Comparison of ENCODE assay signal across 8 cellular contexts in the genomic region with DNA sequence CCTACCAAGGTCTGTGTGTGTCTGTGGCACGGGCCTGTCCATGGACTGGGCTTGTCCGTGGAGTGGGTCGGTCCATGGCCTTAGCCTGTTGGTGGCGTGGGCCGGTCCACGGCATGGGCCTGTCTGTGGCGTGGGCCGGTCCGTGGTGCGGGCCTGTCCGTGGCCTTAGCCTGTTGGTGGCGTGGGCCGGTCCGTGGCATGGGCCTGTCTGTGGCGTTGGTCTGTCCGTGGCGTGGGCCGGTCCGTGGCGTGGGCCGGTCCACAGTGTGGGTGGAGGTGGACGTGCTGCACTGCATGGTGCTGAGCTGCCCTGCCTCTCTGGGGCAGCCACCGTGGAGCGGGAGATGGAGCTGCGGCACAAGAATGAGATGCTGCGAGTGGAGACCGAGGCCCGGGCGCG. TPM values are rescaled to one million over a fixed set of nuclear protein-coding genes. Genes with fewer than 3 reads are reported as not detected.
DNase-seq lines count a peak whose midpoint lies in the region; ATAC-seq, FAIRE-seq and TF ChIP-seq lines count a peak whose summit lies in the region.
"Not testable (repeated sequence)": the region's sequence is repeated elsewhere in the genome, so short reads cannot be mapped to it uniquely, and the experiment has no call there.
"Had no signal": no experiment of that assay in that cellular context is flagged by ENCODE, and none has a peak within 500 bp of the region (broad histone marks: within the 10 kb centered on the region; RNA-seq: fewer than 3 reads in every experiment).

No MANE protein-coding gene starts in this region.

- not testable (repeated sequence) for H3K4me1 Mint-ChIP-seq in GM23338

- not testable (repeated sequence) for H3K9me3 ChIP-seq in HepG2 (ENCODE audit: low read length); aorta (ENCODE audit: control insufficient read depth, low read length)

- not testable (repeated sequence) for H3K27ac Mint-ChIP-seq in GM23338

- H3K79me2 ChIP-seq in GM23338 (replicated peaks; ENCODE audit: insufficient read depth); HepG2 (ENCODE audit: insufficient read depth, low read length): not testable (repeated sequence)

- intact Hi-C loops in HepG2 (cut with micrococcal nuclease; ENCODE audit: unreplicated experiment); aorta (cut with DNase I): not testable (repeated sequence)

- in situ Hi-C loops in HepG2 (cut with HindIII; ENCODE audit: extremely low pct_ligation_motif_present, low pct_unique_long_range_greater_than_20kb) = not testable (repeated sequence)

- ATAC-seq in GM23338, HepG2: not testable (repeated sequence)
- ATAC-seq in esophagus mucosa (peak; percentile 11), aorta (ENCODE audit: low FRiP score) (peak; percentile 53)

- not testable (repeated sequence) for H4K20me1 ChIP-seq in GM23338 (replicated peaks; ENCODE audit: insufficient read depth); HepG2 (ENCODE audit: insufficient read depth, low read length)

- not testable (repeated sequence) for TF ChIP-seq POLR2A in HepG2 (IDR thresholded peaks at IDR 0.05; ENCODE audit: insufficient read depth in 1 of 2, low read depth in 2 of 2, low read length in 2 of 2)

- not testable (repeated sequence) for DNase-seq in GM23338 (ENCODE audit: low spot score); HepG2 (ENCODE audit: low spot score); aorta

- not testable (repeated sequence) for BruUV-seq in HepG2 (replicated peaks; lab: Mats Ljungman, UMichigan)

- H3K27me3 ChIP-seq in GM23338 (ENCODE audit: insufficient read depth); HepG2 (ENCODE audit: control insufficient read depth in 1 of 2, insufficient read depth in 2 of 2, low read length in 2 of 2); aorta (ENCODE audit: control insufficient read depth in 1 of 2, insufficient read depth in 2 of 2, low read length in 1 of 2): not testable (repeated sequence)

- FAIRE-seq in HepG2 (lab: Jason Lieb, UNC) = not testable (repeated sequence)

- H3K36me3 Mint-ChIP-seq in GM23338 (ENCODE audit: low read depth) = peaks cover 64% of the 10 kb centered on the region

- TF ChIP-seq RAD21 in HepG2 (CRISPR knock-in tag; IDR thresholded peaks at IDR 0.05) = not testable (repeated sequence)

- not testable (repeated sequence) for H2AFZ ChIP-seq in GM23338; HepG2 (ENCODE audit: low read length)

- not testable (repeated sequence) for H3K9me2 ChIP-seq in GM23338 (ENCODE audit: insufficient read depth)

- CTCF ChIA-PET in HepG2 (lab: Yijun Ruan, JAX; ENCODE audit: low intra/inter-chr PET ratio, low total read pairs) = not testable (repeated sequence)

- not testable (repeated sequence) for H3K27ac ChIP-seq in GM23338 (ENCODE audit: low read depth); HepG2 (ENCODE audit: extremely low read length, insufficient read depth, low read length); aorta (ENCODE audit: low read depth in 1 of 2, low read length in 2 of 2)

- not testable (repeated sequence) for H3K27me3 Mint-ChIP-seq in GM23338 (ENCODE audit: insufficient read depth, low read depth, poor library complexity)

- H3K4me1 ChIP-seq in GM23338 (ENCODE audit: insufficient read depth); HepG2 (ENCODE audit: insufficient read depth, low read length); aorta (ENCODE audit: control insufficient read depth in 1 of 2, insufficient read depth in 2 of 2, low read length in 2 of 2): not testable (repeated sequence)

- not testable (repeated sequence) for H3K9me3 Mint-ChIP-seq in GM23338

- not testable (repeated sequence) for H3K9ac ChIP-seq in HepG2 (ENCODE audit: insufficient read depth, low read depth, low read length)

- not testable (repeated sequence) for H3F3A ChIP-seq in GM23338 (replicated peaks; ENCODE audit: low read depth)

- 98% methylated on average over 28 of the region's 30 CpGs for WGBS in HepG2 (ENCODE audit: low lambda C conversion rate)
- WGBS in aorta, 2 donors = 97 to 98% methylated on average over 18 to 30 of the region's 30 CpGs

- not testable (repeated sequence) for TF ChIP-seq CTCF in GM23338 (conservative IDR thresholded peaks at IDR 0.05; ENCODE audit: low read depth in 2 of 2); HepG2 (CRISPR knock-in tag; IDR thresholded peaks at IDR 0.05)

- TF ChIP-seq EP300 in HepG2 (IDR thresholded peaks at IDR 0.05; ENCODE audit: low read depth in 2 of 2, low read length in 2 of 2); HepG2 (CRISPR knock-in tag; IDR thresholded peaks at IDR 0.05; ENCODE audit: borderline replicate concordance): not testable (repeated sequence)

- POLR2A ChIA-PET in HepG2 (lab: Yijun Ruan, JAX) = not testable (repeated sequence)

- H3K4me3 ChIP-seq in GM23338; HepG2 (replicated peaks in 1 of 3; ENCODE audit: insufficient read depth in 1 of 3, low read depth in 2 of 3, low read length in 3 of 3); aorta (ENCODE audit: low read length in 2 of 2): not testable (repeated sequence)

- H3K4me2 ChIP-seq in GM23338; HepG2 (ENCODE audit: low read depth, low read length): not testable (repeated sequence)

- H3K4me3 Mint-ChIP-seq in GM23338 = not testable (repeated sequence)

- not testable (repeated sequence) for H3K36me3 ChIP-seq in GM23338 (ENCODE audit: insufficient read depth); aorta (ENCODE audit: control insufficient read depth in 1 of 2, insufficient read depth in 2 of 2, low read length in 1 of 2)
- H3K36me3 ChIP-seq in HepG2 (replicated peaks in 1 of 2; ENCODE audit: control insufficient read depth in 1 of 2, insufficient read depth in 2 of 2, low read length in 2 of 2) = peaks cover 26 to 48% of the 10 kb centered on the region in 2 experiments

RNA-seq across cellular contexts. Expression of a gene that starts 10.2 kb away (rescaled TPM):
- total RNA-seq in GM23338 (2014; rRNA removed; shearing (Covaris generic)) = 61.4 and 63.4 TPM in 2 replicates
- polyA plus RNA-seq in GM23338 (2016; fragmentation: Nextera tagmentation; extraction: Ambion mirVana) (32.3 and 37.8 TPM in 2 replicates), HepG2 (2011; rRNA removed) (9.6 and 15.4 TPM in 2 replicates), aorta (10 to 100 TPM in 1 of 2 donors, 1 to 10 TPM in 1; 6.1 to 44.8 TPM)
- total RNA-seq in esophagus mucosa (13.7 TPM), HepG2 (2016; rRNA removed; fragmentation: Illumina TruSeq; extraction: Trizol) (21.1 and 31.1 TPM in 2 replicates), aorta (10 to 100 TPM in 1 of 2 donors, 1 to 10 TPM in 1; 8.1 to 21.5 TPM)
- 26.1 and 27.7 TPM in 2 replicates for total RNA-seq in HepG2 (2016; cell fraction: cytosol; rRNA removed; fragmentation: Illumina TruSeq; extraction: Trizol; ENCODE audit: low read depth)
- 19.1 and 31.9 TPM in 2 replicates for total RNA-seq in HepG2 (2016; cell fraction: insoluble cytoplasmic fraction; rRNA removed; fragmentation: Illumina TruSeq; extraction: Trizol)
- 24.8 and 25.7 TPM in 2 replicates for total RNA-seq in HepG2 (2016; cell fraction: membrane; rRNA removed; fragmentation: Illumina TruSeq; extraction: Trizol)
- total RNA-seq in HepG2 (2016; cell fraction: nucleus; rRNA removed; fragmentation: Illumina TruSeq; extraction: Trizol) = 28.8 and 34.2 TPM in 2 replicates
- 7.3 and 12.3 TPM in 2 replicates for polyA plus RNA-seq in HepG2 (2011; cell fraction: cytosol; rRNA removed)
- polyA plus RNA-seq in HepG2 (2011; cell fraction: nucleus; rRNA removed) = 82.9 and 84.6 TPM in 2 replicates
- polyA plus RNA-seq in HepG2 (2012) = 9.1 and 14.3 TPM in 2 replicates
- 11.2 and 12.2 TPM in 2 replicates for polyA plus RNA-seq in HepG2 (2016; cell fraction: cytosol; fragmentation: Illumina TruSeq; extraction: Trizol; ENCODE audit: low read depth)
- 22.1 and 23.9 TPM in 2 replicates for polyA plus RNA-seq in HepG2 (2016; cell fraction: insoluble cytoplasmic fraction; fragmentation: Illumina TruSeq; extraction: Trizol; ENCODE audit: low read depth)
- 16.4 and 18.0 TPM in 2 replicates for polyA plus RNA-seq in HepG2 (2016; cell fraction: membrane; fragmentation: Illumina TruSeq; extraction: Trizol; ENCODE audit: low read depth)
- 108 and 128 TPM in 2 replicates for polyA plus RNA-seq in HepG2 (2016; cell fraction: nucleus; fragmentation: Illumina TruSeq; extraction: Trizol; ENCODE audit: insufficient read depth, low read depth)
- 15.4 and 54.9 TPM in 2 replicates for polyA minus RNA-seq in HepG2 (2011; rRNA and poly(A)+ RNA removed; ENCODE audit: low replicate concordance)
- 8.0 and 10.3 TPM in 2 replicates for polyA minus RNA-seq in HepG2 (2011; cell fraction: cytosol; rRNA and poly(A)+ RNA removed)
- polyA minus RNA-seq in HepG2 (2011; cell fraction: nucleus; rRNA and poly(A)+ RNA removed) = 18.0 and 21.1 TPM in 2 replicates

RNA-seq across cellular contexts. Expression of a gene that starts 30.2 kb away (rescaled TPM):
- 71.4 and 80.3 TPM in 2 replicates for total RNA-seq in GM23338 (2014; rRNA removed; shearing (Covaris generic))
- 36.5 and 39.3 TPM in 2 replicates for polyA plus RNA-seq in GM23338 (2016; fragmentation: Nextera tagmentation; extraction: Ambion mirVana)
- 23.2 TPM for total RNA-seq in esophagus mucosa
- 33.4 and 49.0 TPM in 2 replicates for total RNA-seq in HepG2 (2016; rRNA removed; fragmentation: Illumina TruSeq; extraction: Trizol)
- 18.2 and 18.9 TPM in 2 replicates for total RNA-seq in HepG2 (2016; cell fraction: cytosol; rRNA removed; fragmentation: Illumina TruSeq; extraction: Trizol; ENCODE audit: low read depth)
- 27.6 and 52.7 TPM in 2 replicates for total RNA-seq in HepG2 (2016; cell fraction: insoluble cytoplasmic fraction; rRNA removed; fragmentation: Illumina TruSeq; extraction: Trizol)
- 38.0 and 38.8 TPM in 2 replicates for total RNA-seq in HepG2 (2016; cell fraction: membrane; rRNA removed; fragmentation: Illumina TruSeq; extraction: Trizol)
- total RNA-seq in HepG2 (2016; cell fraction: nucleus; rRNA removed; fragmentation: Illumina TruSeq; extraction: Trizol) = 30.1 and 34.5 TPM in 2 replicates
- 10.6 and 15.5 TPM in 2 replicates for polyA plus RNA-seq in HepG2 (2011; rRNA removed)
- 11.1 and 18.2 TPM in 2 replicates for polyA plus RNA-seq in HepG2 (2011; cell fraction: cytosol; rRNA removed)
- polyA plus RNA-seq in HepG2 (2011; cell fraction: nucleus; rRNA removed) = 45.2 and 49.3 TPM in 2 replicates
- polyA plus RNA-seq in HepG2 (2012) = 12.6 and 17.3 TPM in 2 replicates
- polyA plus RNA-seq in HepG2 (2016; cell fraction: cytosol; fragmentation: Illumina TruSeq; extraction: Trizol; ENCODE audit: low read depth) = 19.2 and 20.9 TPM in 2 replicates
- 33.0 and 40.7 TPM in 2 replicates for polyA plus RNA-seq in HepG2 (2016; cell fraction: insoluble cytoplasmic fraction; fragmentation: Illumina TruSeq; extraction: Trizol; ENCODE audit: low read depth)
- 30.9 and 31.4 TPM in 2 replicates for polyA plus RNA-seq in HepG2 (2016; cell fraction: membrane; fragmentation: Illumina TruSeq; extraction: Trizol; ENCODE audit: low read depth)
- 80.5 and 96.5 TPM in 2 replicates for polyA plus RNA-seq in HepG2 (2016; cell fraction: nucleus; fragmentation: Illumina TruSeq; extraction: Trizol; ENCODE audit: insufficient read depth, low read depth)
- polyA minus RNA-seq in HepG2 (2011; rRNA and poly(A)+ RNA removed; ENCODE audit: low replicate concordance) = 21.9 and 37.5 TPM in 2 replicates
- polyA minus RNA-seq in HepG2 (2011; cell fraction: cytosol; rRNA and poly(A)+ RNA removed) = 11.0 and 16.1 TPM in 2 replicates
- polyA minus RNA-seq in HepG2 (2011; cell fraction: nucleus; rRNA and poly(A)+ RNA removed) = 8.6 and 10.7 TPM in 2 replicates
- total RNA-seq in aorta = 10 to 100 TPM; 11.9 to 13.2 TPM
- 10 to 100 TPM in 1 of 2 donors, 1 to 10 TPM in 1; 8.3 to 20.2 TPM for polyA plus RNA-seq in aorta

RNA-seq across cellular contexts. Expression of a gene that starts 32.3 kb away (rescaled TPM):
- total RNA-seq in GM23338 (2014; rRNA removed; shearing (Covaris generic)) = 0.45 and 1.2 TPM in 2 replicates
- 1.1 and 1.3 TPM in 2 replicates for polyA plus RNA-seq in GM23338 (2016; fragmentation: Nextera tagmentation; extraction: Ambion mirVana)
- total RNA-seq in esophagus mucosa = 2.1 TPM
- 3.2 and 4.7 TPM in 2 replicates for total RNA-seq in HepG2 (2016; rRNA removed; fragmentation: Illumina TruSeq; extraction: Trizol)
- 2.4 and 4.7 TPM in 2 replicates for total RNA-seq in HepG2 (2016; cell fraction: cytosol; rRNA removed; fragmentation: Illumina TruSeq; extraction: Trizol; ENCODE audit: low read depth)
- total RNA-seq in HepG2 (2016; cell fraction: insoluble cytoplasmic fraction; rRNA removed; fragmentation: Illumina TruSeq; extraction: Trizol) = 2.7 and 3.3 TPM in 2 replicates
- 5.4 and 8.1 TPM in 2 replicates for total RNA-seq in HepG2 (2016; cell fraction: membrane; rRNA removed; fragmentation: Illumina TruSeq; extraction: Trizol)
- total RNA-seq in HepG2 (2016; cell fraction: nucleus; rRNA removed; fragmentation: Illumina TruSeq; extraction: Trizol) = 1.2 and 2.1 TPM in 2 replicates
- 2.4 and 3.5 TPM in 2 replicates for polyA plus RNA-seq in HepG2 (2011; rRNA removed)
- polyA plus RNA-seq in HepG2 (2011; cell fraction: cytosol; rRNA removed) = 3.5 and 3.6 TPM in 2 replicates
- polyA plus RNA-seq in HepG2 (2011; cell fraction: nucleus; rRNA removed) = 1.7 and 1.9 TPM in 2 replicates
- 3.2 and 4.4 TPM in 2 replicates for polyA plus RNA-seq in HepG2 (2012)
- polyA plus RNA-seq in HepG2 (2016; cell fraction: cytosol; fragmentation: Illumina TruSeq; extraction: Trizol; ENCODE audit: low read depth) = 5.2 and 8.6 TPM in 2 replicates
- 4.6 and 4.8 TPM in 2 replicates for polyA plus RNA-seq in HepG2 (2016; cell fraction: insoluble cytoplasmic fraction; fragmentation: Illumina TruSeq; extraction: Trizol; ENCODE audit: low read depth)
- polyA plus RNA-seq in HepG2 (2016; cell fraction: membrane; fragmentation: Illumina TruSeq; extraction: Trizol; ENCODE audit: low read depth) = 8.3 TPM in 2 replicates
- polyA plus RNA-seq in HepG2 (2016; cell fraction: nucleus; fragmentation: Illumina TruSeq; extraction: Trizol; ENCODE audit: insufficient read depth, low read depth) = 1.5 and 1.9 TPM in 2 replicates
- polyA minus RNA-seq in HepG2 (2011; rRNA and poly(A)+ RNA removed; ENCODE audit: low replicate concordance) = 0.96 TPM in 1 of 2 replicates, not detected in the other
- 0.97 and 2.1 TPM in 2 replicates for polyA minus RNA-seq in HepG2 (2011; cell fraction: cytosol; rRNA and poly(A)+ RNA removed)
- 0.39 and 0.75 TPM in 2 replicates for polyA minus RNA-seq in HepG2 (2011; cell fraction: nucleus; rRNA and poly(A)+ RNA removed)
- total RNA-seq in aorta = 1 to 10 TPM in 1 of 2 donors, under 1 TPM in 1; 0.42 to 5.5 TPM
- polyA plus RNA-seq in aorta = under 1 TPM in 1 of 2 donors, not detected in 1; 0.08 TPM
- total RNA-seq: HT1080, IMR-90 had no signal
- polyA plus RNA-seq: A549, IMR-90 had no signal

RNA-seq across cellular contexts. Expression of a gene that starts 46.3 kb away (rescaled TPM):
- total RNA-seq in GM23338 (2014; rRNA removed; shearing (Covaris generic)) = 21.9 and 31.5 TPM in 2 replicates
- polyA plus RNA-seq in GM23338 (2016; fragmentation: Nextera tagmentation; extraction: Ambion mirVana) (7.2 and 7.9 TPM in 2 replicates), HepG2 (2011; rRNA removed) (40.9 and 61.3 TPM in 2 replicates), aorta (1 to 10 TPM in 1 of 2 donors, under 1 TPM in 1; 0.13 to 4.5 TPM)
- total RNA-seq in esophagus mucosa (29.4 TPM), HepG2 (2016; rRNA removed; fragmentation: Illumina TruSeq; extraction: Trizol) (25.1 and 57.5 TPM in 2 replicates), aorta (10 to 100 TPM; 35.6 to 86.5 TPM)
- 4.5 and 4.7 TPM in 2 replicates for total RNA-seq in HepG2 (2016; cell fraction: cytosol; rRNA removed; fragmentation: Illumina TruSeq; extraction: Trizol; ENCODE audit: low read depth)
- total RNA-seq in HepG2 (2016; cell fraction: insoluble cytoplasmic fraction; rRNA removed; fragmentation: Illumina TruSeq; extraction: Trizol) = 23.6 and 57.6 TPM in 2 replicates
- 12.5 and 16.0 TPM in 2 replicates for total RNA-seq in HepG2 (2016; cell fraction: membrane; rRNA removed; fragmentation: Illumina TruSeq; extraction: Trizol)
- total RNA-seq in HepG2 (2016; cell fraction: nucleus; rRNA removed; fragmentation: Illumina TruSeq; extraction: Trizol) = 51.4 and 68.6 TPM in 2 replicates
- polyA plus RNA-seq in HepG2 (2011; cell fraction: cytosol; rRNA removed) = 31.3 and 57.3 TPM in 2 replicates
- polyA plus RNA-seq in HepG2 (2011; cell fraction: nucleus; rRNA removed) = 80.8 and 81.7 TPM in 2 replicates
- polyA plus RNA-seq in HepG2 (2012) = 28.6 and 31.7 TPM in 2 replicates
- 6.7 and 8.2 TPM in 2 replicates for polyA plus RNA-seq in HepG2 (2016; cell fraction: cytosol; fragmentation: Illumina TruSeq; extraction: Trizol; ENCODE audit: low read depth)
- polyA plus RNA-seq in HepG2 (2016; cell fraction: insoluble cytoplasmic fraction; fragmentation: Illumina TruSeq; extraction: Trizol; ENCODE audit: low read depth) = 32.1 and 34.9 TPM in 2 replicates
- 16.7 and 17.0 TPM in 2 replicates for polyA plus RNA-seq in HepG2 (2016; cell fraction: membrane; fragmentation: Illumina TruSeq; extraction: Trizol; ENCODE audit: low read depth)
- polyA plus RNA-seq in HepG2 (2016; cell fraction: nucleus; fragmentation: Illumina TruSeq; extraction: Trizol; ENCODE audit: insufficient read depth, low read depth) = 140 and 151 TPM in 2 replicates
- 0.05 and 92.8 TPM in 2 replicates for polyA minus RNA-seq in HepG2 (2011; rRNA and poly(A)+ RNA removed; ENCODE audit: low replicate concordance)
- 48.6 and 49.4 TPM in 2 replicates for polyA minus RNA-seq in HepG2 (2011; cell fraction: cytosol; rRNA and poly(A)+ RNA removed)
- polyA minus RNA-seq in HepG2 (2011; cell fraction: nucleus; rRNA and poly(A)+ RNA removed) = 12.6 and 15.8 TPM in 2 replicates
- total RNA-seq: CD4-positive, alpha-beta T cell had no signal

RNA-seq across cellular contexts. Expression of a gene that starts 58.6 kb away (rescaled TPM):
- total RNA-seq in GM23338 (2014; rRNA removed; shearing (Covaris generic)) = 0.74 and 5.1 TPM in 2 replicates
- polyA plus RNA-seq in GM23338 (2016; fragmentation: Nextera tagmentation; extraction: Ambion mirVana) (1.8 and 1.9 TPM in 2 replicates), HepG2 (2011; rRNA removed) (0.17 and 0.21 TPM in 2 replicates), aorta (10 to 100 TPM in 1 of 2 donors, 1 to 10 TPM in 1; 1.1 to 15.1 TPM)
- total RNA-seq in esophagus mucosa (not detected), HepG2 (2016; rRNA removed; fragmentation: Illumina TruSeq; extraction: Trizol) (not detected in 2 replicates), aorta (1 to 10 TPM; 6.2 to 7.8 TPM)
- total RNA-seq in HepG2 (2016; cell fraction: cytosol; rRNA removed; fragmentation: Illumina TruSeq; extraction: Trizol; ENCODE audit: low read depth) = not detected in 2 replicates
- total RNA-seq in HepG2 (2016; cell fraction: insoluble cytoplasmic fraction; rRNA removed; fragmentation: Illumina TruSeq; extraction: Trizol) = not detected in 2 replicates
- total RNA-seq in HepG2 (2016; cell fraction: membrane; rRNA removed; fragmentation: Illumina TruSeq; extraction: Trizol) = not detected in 2 replicates
- not detected in 2 replicates for total RNA-seq in HepG2 (2016; cell fraction: nucleus; rRNA removed; fragmentation: Illumina TruSeq; extraction: Trizol)
- 0.17 TPM in 1 of 2 replicates, not detected in the other for polyA plus RNA-seq in HepG2 (2011; cell fraction: cytosol; rRNA removed)
- polyA plus RNA-seq in HepG2 (2011; cell fraction: nucleus; rRNA removed) = 3.9 and 4.5 TPM in 2 replicates
- polyA plus RNA-seq in HepG2 (2012) = 0.58 and 1.1 TPM in 2 replicates
- not detected in 2 replicates for polyA plus RNA-seq in HepG2 (2016; cell fraction: cytosol; fragmentation: Illumina TruSeq; extraction: Trizol; ENCODE audit: low read depth)
- polyA plus RNA-seq in HepG2 (2016; cell fraction: insoluble cytoplasmic fraction; fragmentation: Illumina TruSeq; extraction: Trizol; ENCODE audit: low read depth) = 0.34 TPM in 1 of 2 replicates, not detected in the other
- not detected in 2 replicates for polyA plus RNA-seq in HepG2 (2016; cell fraction: membrane; fragmentation: Illumina TruSeq; extraction: Trizol; ENCODE audit: low read depth)
- polyA plus RNA-seq in HepG2 (2016; cell fraction: nucleus; fragmentation: Illumina TruSeq; extraction: Trizol; ENCODE audit: insufficient read depth, low read depth) = 0.90 TPM in 1 of 2 replicates, not detected in the other
- polyA minus RNA-seq in HepG2 (2011; rRNA and poly(A)+ RNA removed; ENCODE audit: low replicate concordance) = not detected in 2 replicates
- not detected in 2 replicates for polyA minus RNA-seq in HepG2 (2011; cell fraction: cytosol; rRNA and poly(A)+ RNA removed)
- polyA minus RNA-seq in HepG2 (2011; cell fraction: nucleus; rRNA and poly(A)+ RNA removed) = not detected in 2 replicates
